Comparison of ENCODE assay signal across 1 cellular context in the genomic region with DNA sequence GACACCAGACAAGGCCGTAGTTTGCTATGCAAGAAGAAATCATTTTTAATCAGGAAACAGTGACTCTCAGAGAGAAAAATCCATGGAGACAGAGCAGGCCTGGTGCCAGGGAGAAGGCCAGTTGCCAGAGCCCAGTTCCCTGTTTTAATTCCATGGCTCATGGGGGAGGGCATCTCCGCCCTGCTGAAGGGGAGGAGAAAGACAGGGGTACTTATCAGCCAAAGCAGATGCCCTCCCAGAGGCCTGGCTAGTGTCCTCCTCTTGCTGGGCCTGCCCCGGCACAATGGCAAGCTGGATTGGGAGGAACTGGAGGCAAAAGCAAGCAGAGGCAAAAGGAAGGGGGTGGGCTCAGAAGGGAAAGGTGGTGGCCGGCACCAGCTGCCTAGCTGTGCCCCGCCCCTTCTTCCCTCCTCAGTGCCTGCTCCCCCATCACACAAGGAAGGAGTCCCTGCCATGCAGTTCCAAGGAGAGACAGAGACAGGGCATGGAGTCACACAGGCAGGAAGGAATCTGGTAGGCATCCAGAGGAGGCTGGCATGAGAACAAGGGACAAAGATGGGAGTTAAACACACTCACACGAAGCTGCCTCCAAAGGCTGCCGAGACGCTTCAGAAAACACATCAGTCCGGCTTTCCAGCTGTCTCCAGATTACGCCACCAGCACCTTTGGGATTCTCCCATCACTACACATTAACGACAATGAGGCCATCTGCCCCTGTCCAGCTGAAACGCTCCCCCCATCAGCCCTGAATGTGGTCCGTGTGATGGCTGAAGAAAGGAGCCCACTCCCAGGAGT.
TF ChIP-seq lines count a peak whose summit lies in the region.

No MANE protein-coding gene starts in this region.

TF ChIP-seq in SK-N-SH treated with all-trans-retinoic acid at 6 μM for 48 hours, 23 proteins besides CTCF, POLR2A, EP300 and RAD21 (continued from another document):
- TF ChIP-seq CSRNP3 (CRISPR knock-in tag; IDR thresholded peaks at IDR 0.05), result no peak
- TF ChIP-seq ZNF70 (CRISPR knock-in tag; IDR thresholded peaks at IDR 0.05), result no peak
- TF ChIP-seq ESRRG (CRISPR knock-in tag; IDR thresholded peaks at IDR 0.05), result no peak
- TF ChIP-seq BACH2 (CRISPR knock-in tag; IDR thresholded peaks at IDR 0.05; ENCODE audit: borderline replicate concordance), result no peak
